Comparison of ENCODE assay signal across 9 cellular contexts in genomic region chr15:43516801-43517353, GRCh38. TPM values are rescaled to one million over a fixed set of nuclear protein-coding genes. Genes with fewer than 3 reads are reported as not detected.
DNase-seq lines count a peak whose midpoint lies in the region; ATAC-seq lines count a peak whose summit lies in the region.
"Had no signal": no experiment of that assay in that cellular context is flagged by ENCODE, and none has a peak within 500 bp of the region (broad histone marks: within the 10 kb centered on the region; RNA-seq: fewer than 3 reads in every experiment).

No MANE protein-coding gene starts in this region.

- peak overlapping the region; percentile 94 for H3K4me3 ChIP-seq in SK-N-MC
- H3K4me3 ChIP-seq in skeletal muscle cell (ENCODE audit: low read depth, low read length) = peak overlapping the region; percentile 62

- DNase-seq in SK-N-MC (ENCODE audit: low read depth, low spot score) (no peak), globus pallidus (ENCODE audit: low spot score) (peak; percentile 41), skeletal muscle cell (ENCODE audit: low read depth) (peak; percentile 39), HK-2 (ENCODE audit: unreplicated experiment) (no peak)
- DNase-seq in activated T-cell treated with anti-CD3 and anti-CD28 coated beads, Interleukin-2, amount 50 U/mL, for 72 hours = no peak
- no peak for DNase-seq in stimulated activated CD4-positive, alpha-beta T cell treated with anti-CD3 and anti-CD28 coated beads, Interleukin-4, amount 100 ng/mL, for 4 hours
- DNase-seq: effector CD8-positive, alpha-beta T cell had no signal

- peaks cover 17% of the 10 kb centered on the region; the same call in 1 of the 2 replicates for H3K4me1 ChIP-seq in ES-I3 (ENCODE audit: insufficient read depth, low read length)

- H3K4me1 Mint-ChIP-seq in activated T-cell treated with anti-CD3 and anti-CD28 coated beads, Interleukin-2, amount 50 U/mL, for 72 hours (ENCODE audit: low read depth) = peaks cover 53% of the 10 kb centered on the region

- H3K9me3 Mint-ChIP-seq in activated T-cell treated with anti-CD3 and anti-CD28 coated beads, Interleukin-2, amount 50 U/mL, for 72 hours = no peaks in the 10 kb centered on the region

- peak overlapping the region in 1 of 2 donors; percentile 55 for H3K4me3 Mint-ChIP-seq in activated T-cell treated with anti-CD3 and anti-CD28 coated beads, Interleukin-2, amount 50 U/mL, for 72 hours

- no peaks in the 10 kb centered on the region for H3K36me3 Mint-ChIP-seq in activated T-cell treated with anti-CD3 and anti-CD28 coated beads, Interleukin-2, amount 50 U/mL, for 72 hours (ENCODE audit: insufficient read depth in 2 of 2)

- H3K9ac ChIP-seq in ES-I3 (ENCODE audit: low read depth, low read length) (peak overlapping the region; percentile 50), SK-N-MC (ENCODE audit: insufficient read length) (peak overlapping the region; percentile 64)

- peak overlapping the region; percentile 62; the same call in 1 of the 2 replicates for H3K27ac ChIP-seq in SK-N-MC

- H3K9me3 ChIP-seq in ES-I3 (ENCODE audit: control insufficient read depth, insufficient read depth, low read length) = no peaks in the 10 kb centered on the region
- H3K9me3 ChIP-seq in SK-N-MC (ENCODE audit: low read depth, low read length) = no peaks in the 10 kb centered on the region

- ATAC-seq in HG03280 (IDR thresholded peaks at IDR 0.05; ENCODE audit: unreplicated experiment) = no peak
- ATAC-seq in activated T-cell treated with anti-CD3 and anti-CD28 coated beads, Interleukin-2, amount 50 U/mL, for 72 hours (replicated peaks in 1 of 2) = no peak

- H3K27me3 Mint-ChIP-seq in activated T-cell treated with anti-CD3 and anti-CD28 coated beads, Interleukin-2, amount 50 U/mL, for 72 hours (ENCODE audit: low read depth) = peaks cover 47% of the 10 kb centered on the region

- H3K36me3 ChIP-seq in ES-I3 (ENCODE audit: insufficient read depth, low read length) (no peaks in the 10 kb centered on the region), SK-N-MC (ENCODE audit: insufficient read depth, low read length) (peaks cover 19% of the 10 kb centered on the region)

- H3K27ac Mint-ChIP-seq in activated T-cell treated with anti-CD3 and anti-CD28 coated beads, Interleukin-2, amount 50 U/mL, for 72 hours = no peak overlapping the region

RNA-seq across cellular contexts. Expression of gene MAP1A, which starts 0.5 kb away (rescaled TPM):
- total RNA-seq in activated T-cell treated with anti-CD3 and anti-CD28 coated beads, Interleukin-2, amount 50 U/mL, for 72 hours = 1 to 10 TPM in 1 of 2 donors, under 1 TPM in 1; 0.82 to 1.8 TPM

RNA-seq across cellular contexts. Expression of gene TP53BP1, which starts 23.9 kb away (rescaled TPM):
- total RNA-seq in activated T-cell treated with anti-CD3 and anti-CD28 coated beads, Interleukin-2, amount 50 U/mL, for 72 hours = 10 to 100 TPM; 33.2 to 35.0 TPM

Comparison
In these comparisons a context has a peak if more than half of its experiments do, and no peak if none do; other contexts are left out.
1. DNase-seq: peak in globus pallidus (single experiment) and skeletal muscle cell (single experiment); none in SK-N-MC (single experiment), activated T-cell treated with anti-CD3 and anti-CD28 coated beads, Interleukin-2, amount 50 U/mL, for 72 hours (0 of 2), stimulated activated CD4-positive, alpha-beta T cell treated with anti-CD3 and anti-CD28 coated beads, Interleukin-4, amount 100 ng/mL, for 4 hours (0 of 2) and HK-2 (single experiment).